ENCODE assay signal across 8 cellular contexts in the genomic region with DNA sequence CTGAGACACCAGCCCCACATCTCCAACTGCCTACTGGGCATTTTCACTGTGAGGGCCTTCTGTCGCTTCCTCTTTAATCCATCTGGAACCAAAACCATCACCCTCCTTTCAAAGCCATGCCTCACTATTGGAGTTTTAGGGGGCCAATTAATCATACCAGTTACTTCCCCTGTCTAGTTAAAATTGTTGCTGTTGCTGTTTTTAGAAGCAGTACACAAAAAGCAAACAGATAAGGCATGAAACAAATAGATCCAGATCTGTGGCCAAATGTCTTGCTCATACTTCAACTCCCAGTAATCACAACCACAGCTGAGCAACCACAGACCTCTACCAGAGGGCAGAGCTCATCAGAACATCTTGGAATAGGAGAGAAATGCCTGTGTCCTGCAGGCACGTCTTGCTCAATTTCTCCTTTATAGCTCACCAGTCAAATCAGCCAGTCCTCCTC.
A peak's percentile ranks its signal among the peaks of the same experiment; 100 is the strongest.
DNase-seq lines count a peak whose midpoint lies in the region; FAIRE-seq and TF ChIP-seq lines count a peak whose summit lies in the region.
"Had no signal": no experiment of that assay in that cellular context is flagged by ENCODE, and none has a peak within 500 bp of the region (broad histone marks: within the 10 kb centered on the region; RNA-seq: fewer than 3 reads in every experiment).

No MANE protein-coding gene starts in this region.

- no peak overlapping the region for H3K4me3 ChIP-seq in brain microvascular endothelial cell (ENCODE audit: low read depth, low read length)
- H3K4me3 ChIP-seq in kidney epithelial cell (ENCODE audit: low read depth, low read length), result no peak overlapping the region
- H3K4me3 ChIP-seq in transverse colon, result no peak overlapping the region
- no peak overlapping the region for H3K4me3 ChIP-seq in small intestine (ENCODE audit: low read depth in 1 of 2, low read length in 2 of 2)

- no peaks in the 10 kb centered on the region for H3K27me3 ChIP-seq in brain microvascular endothelial cell (replicated peaks)
- H3K27me3 ChIP-seq in kidney epithelial cell (ENCODE audit: control insufficient read depth, insufficient read depth, low read length), result no peaks in the 10 kb centered on the region
- no peaks in the 10 kb centered on the region for H3K27me3 ChIP-seq in transverse colon
- H3K27me3 ChIP-seq in small intestine (ENCODE audit: control insufficient read depth in 2 of 2, insufficient read depth in 2 of 2, low read length in 2 of 2), result no peaks in the 10 kb centered on the region

- intact Hi-C loops in transverse colon (cut with DNase I; ENCODE audit: low total_unique reads), result no loop called here

- H3K9me3 ChIP-seq in transverse colon (no peaks in the 10 kb centered on the region), small intestine (ENCODE audit: control insufficient read depth, low read depth) (no peaks in the 10 kb centered on the region)

- TF ChIP-seq POLR2A in transverse colon (IDR thresholded peaks at IDR 0.05), result no peak

- FAIRE-seq in small intestine (lab: Jason Lieb, UNC), result no peak

- 25 to 68% methylated on average over 1 to 2 of the region's 2 CpGs for WGBS in transverse colon (ENCODE audit: low coverage in 1 of 2), 2 donors
- 69 to 90% (median 81%) methylated on average over 2 of the region's 2 CpGs for WGBS in small intestine, 3 donors

- H3K27ac ChIP-seq in brain microvascular endothelial cell (peak overlapping the region; percentile 18), transverse colon (peak overlapping the region; percentile 28 to 61 (median 49)), small intestine (ENCODE audit: low read depth in 1 of 2, low read length in 1 of 2) (no peak overlapping the region)

- peak; percentile 97 for DNase-seq in MV-4-11 (lab: John Stamatoyannopoulos, UW)
- DNase-seq in brain microvascular endothelial cell, result peak; percentile 84
- DNase-seq in kidney epithelial cell (ENCODE audit: low read depth), result peak; percentile 68
- DNase-seq in transverse colon, result no peak
- DNase-seq in small intestine, result no peak
- DNase-seq in stimulated activated CD4-positive, alpha-beta T cell treated with anti-CD3 and anti-CD28 coated beads, Interleukin-1b, Interleukin-23, amount 100 ng/mL, for 48 hours, result no peak
- no peak for DNase-seq in activated CD4-positive, CD25-positive, alpha-beta regulatory T cell (lab: John Stamatoyannopoulos, UW)
- DNase-seq: NCI-H524 treated with DMSO at 0.1 percent for 48 hours had no signal

- in situ Hi-C loops in brain microvascular endothelial cell (cut with HindIII; ENCODE audit: low pct_ligation_motif_present, low sequenced_read_pairs), result no loop called here
- in situ Hi-C loops in transverse colon (cut with MboI; ENCODE audit: low pct_ligation_motif_present in 1 of 4, low pct_unique_long_range_greater_than_20kb in 1 of 4, low sequenced_read_pairs in 3 of 4), result no loop called here

- H3K36me3 ChIP-seq in brain microvascular endothelial cell (replicated peaks) (no peaks in the 10 kb centered on the region), kidney epithelial cell (ENCODE audit: control insufficient read depth, insufficient read depth, low read length) (no peaks in the 10 kb centered on the region), transverse colon (no peaks in the 10 kb centered on the region), small intestine (ENCODE audit: control insufficient read depth in 2 of 2, insufficient read depth in 2 of 2, low read length in 2 of 2) (no peaks in the 10 kb centered on the region)

- H3K4me1 ChIP-seq in transverse colon (peaks cover 0 to 4% (median 0%) of the 10 kb centered on the region in 4 donors), small intestine (ENCODE audit: control insufficient read depth in 2 of 2, insufficient read depth in 1 of 2, low read depth in 1 of 2, low read length in 1 of 2) (no peaks in the 10 kb centered on the region)

- no peak for TF ChIP-seq EP300 in transverse colon (IDR thresholded peaks at IDR 0.05; ENCODE audit: low read depth)

- TF ChIP-seq CTCF in brain microvascular endothelial cell (IDR thresholded peaks at IDR 0.05; ENCODE audit: low read depth, low read length, missing control alignments), result no peak
- TF ChIP-seq CTCF in kidney epithelial cell (IDR thresholded peaks at IDR 0.05; ENCODE audit: insufficient read depth, low read length, poor library complexity, severe bottlenecking), result no peak
- TF ChIP-seq CTCF in transverse colon (IDR thresholded peaks at IDR 0.05), result no peak

Comparison
In these comparisons a context has a peak if more than half of its experiments do, and no peak if none do; other contexts are left out.
1. DNase-seq: peak in MV-4-11 (single experiment), brain microvascular endothelial cell (single experiment) and kidney epithelial cell (single experiment); none in transverse colon (single experiment), small intestine (single experiment), stimulated activated CD4-positive, alpha-beta T cell treated with anti-CD3 and anti-CD28 coated beads, Interleukin-1b, Interleukin-23, amount 100 ng/mL, for 48 hours (single experiment) and activated CD4-positive, CD25-positive, alpha-beta regulatory T cell (0 of 4).
2. H3K27ac ChIP-seq: peak in brain microvascular endothelial cell (single experiment) and transverse colon (4 of 4); none in small intestine (0 of 2).